14 cellular contexts compared by ENCODE assay signal in genomic region chr11:9180784-9181183, GRCh38.
DNase-seq lines count a peak whose midpoint lies in the region; ATAC-seq and TF ChIP-seq lines count a peak whose summit lies in the region.
"Had no signal": no experiment of that assay in that cellular context is flagged by ENCODE, and none has a peak within 500 bp of the region (broad histone marks: within the 10 kb centered on the region; RNA-seq: fewer than 3 reads in every experiment).

No MANE protein-coding gene starts in this region.

- H3K36me3 Mint-ChIP-seq in WTC11: peaks cover 52% of the 10 kb centered on the region

- H3K9me3 Mint-ChIP-seq in WTC11: no peaks in the 10 kb centered on the region
- H3K9me3 Mint-ChIP-seq: CD4-positive, CD25-positive, alpha-beta regulatory T cell had no signal

- no peaks in the 10 kb centered on the region for H4K20me1 ChIP-seq in MM.1S (ENCODE audit: insufficient read depth, low read length)

- no peaks in the 10 kb centered on the region for H3K27me3 ChIP-seq in MM.1S (replicated peaks; ENCODE audit: insufficient read depth, low read length)
- H3K27me3 ChIP-seq: foreskin keratinocyte, SJSA1, thyroid gland had no signal

- H3K9ac ChIP-seq in MM.1S (ENCODE audit: low read length): no peak overlapping the region

- no peaks in the 10 kb centered on the region for H3K9me3 ChIP-seq in MM.1S (replicated peaks; ENCODE audit: insufficient read depth, low read length)
- H3K9me3 ChIP-seq: prostate gland, SJSA1, thyroid gland had no signal

- H3K27ac Mint-ChIP-seq in WTC11: 0 out of 2 replicates have a peak overlapping the region, but pooled peaks have one; percentile 37
- H3K27ac Mint-ChIP-seq: CD4-positive, CD25-positive, alpha-beta regulatory T cell had no signal

- DNase-seq in ELF-1 (ENCODE audit: low read depth, low spot score): peak; percentile 38
- DNase-seq in WTC11 (ENCODE audit: low spot score): no peak
- peak; percentile 74 for DNase-seq in fibroblast of pulmonary artery (ENCODE audit: low read depth)
- DNase-seq in pulmonary artery endothelial cell (ENCODE audit: low read depth, low spot score): peak; percentile 63
- DNase-seq in MM.1S: no peak
- DNase-seq: activated CD4-positive, alpha-beta T cell treated with anti-CD3 and anti-CD28 coated beads, Interleukin-2, amount 50 U/mL, for 4 hours; activated T-cell treated with anti-CD3 and anti-CD28 coated beads, Interleukin-2, amount 50 U/mL, for 48 hours; CD4-positive, CD25-positive, alpha-beta regulatory T cell; foreskin keratinocyte had no signal

- no peaks in the 10 kb centered on the region for H3K27me3 Mint-ChIP-seq in WTC11 (ENCODE audit: low read depth)
- H3K27me3 Mint-ChIP-seq: CD4-positive, CD25-positive, alpha-beta regulatory T cell had no signal

- POLR2A ChIA-PET in WTC11 (lab: Charles Lee): no interaction called here

- no peaks in the 10 kb centered on the region for H3K4me1 Mint-ChIP-seq in WTC11

- no peak overlapping the region for H3K4me3 Mint-ChIP-seq in WTC11
- H3K4me3 Mint-ChIP-seq: CD4-positive, CD25-positive, alpha-beta regulatory T cell had no signal

- H3K4me2 ChIP-seq in MM.1S (ENCODE audit: low read depth, low read length): no peak overlapping the region

- no peaks in the 10 kb centered on the region for H3K4me1 ChIP-seq in MM.1S (ENCODE audit: low read length)
- H3K4me1 ChIP-seq: foreskin keratinocyte, prostate gland, SJSA1 had no signal

- H3K9me2 ChIP-seq in MM.1S (replicated peaks; ENCODE audit: insufficient read depth, low read length): no peaks in the 10 kb centered on the region

- H3K4me3 ChIP-seq in fibroblast of pulmonary artery (replicated peaks; ENCODE audit: low read depth, low read length) (no peak overlapping the region), MM.1S (ENCODE audit: low read length) (no peak overlapping the region)
- H3K4me3 ChIP-seq: prostate gland, SJSA1, thyroid gland had no signal

- ATAC-seq in WTC11 (no peak), GM21367 (IDR thresholded peaks at IDR 0.05; ENCODE audit: unreplicated experiment) (no peak), HG03108 (IDR thresholded peaks at IDR 0.05; ENCODE audit: unreplicated experiment) (no peak)
- ATAC-seq: foreskin keratinocyte had no signal

- no peak overlapping the region for H3K27ac ChIP-seq in MM.1S (ENCODE audit: low read length)
- H3K27ac ChIP-seq: foreskin keratinocyte, prostate gland, SJSA1 had no signal

- TF ChIP-seq CTCF in WTC11 (IDR thresholded peaks at IDR 0.05) (no peak), fibroblast of pulmonary artery (IDR thresholded peaks at IDR 0.05; ENCODE audit: low read length, missing control alignments) (no peak), MM.1S (IDR thresholded peaks at IDR 0.05; ENCODE audit: low read length) (no peak)

- H3F3A ChIP-seq in MM.1S (ENCODE audit: insufficient read depth, low read length): no peaks in the 10 kb centered on the region

- CTCF ChIA-PET in WTC11 (lab: Charles Lee): interaction anchor here (1.0 kb wide), 1 partner anchor 40 kb away, joined by 3 read pairs; no protein-coding TSS in a partner anchor

- no peaks in the 10 kb centered on the region for H3K36me3 ChIP-seq in MM.1S (replicated peaks; ENCODE audit: insufficient read depth, low read length)

- no peak overlapping the region for H2AFZ ChIP-seq in MM.1S (ENCODE audit: low read length)

- H3K79me2 ChIP-seq in MM.1S (ENCODE audit: low read length): no peaks in the 10 kb centered on the region

TF ChIP-seq in WTC11, 78 proteins besides CTCF, POLR2A, EP300 and RAD21 (continues in another document):
- no peak for TF ChIP-seq ZNF416 (CRISPR knock-in tag; IDR thresholded peaks at IDR 0.05)
- TF ChIP-seq ZNF512 (CRISPR knock-in tag; IDR thresholded peaks at IDR 0.05; ENCODE audit: borderline replicate concordance): no peak
- no peak for TF ChIP-seq ZNF671 (CRISPR knock-in tag; IDR thresholded peaks at IDR 0.05)
- TF ChIP-seq ZNF396 (CRISPR knock-in tag; IDR thresholded peaks at IDR 0.05; ENCODE audit: borderline replicate concordance): no peak
- no peak for TF ChIP-seq TEAD4 (CRISPR knock-in tag; IDR thresholded peaks at IDR 0.05)
- TF ChIP-seq NR1H2 (CRISPR knock-in tag; IDR thresholded peaks at IDR 0.05): no peak
- no peak for TF ChIP-seq FOXP4 (CRISPR knock-in tag; IDR thresholded peaks at IDR 0.05)
- no peak for TF ChIP-seq STAT6 (CRISPR knock-in tag; conservative IDR thresholded peaks at IDR 0.05; ENCODE audit: low read depth)
- no peak for TF ChIP-seq JUN (CRISPR knock-in tag; IDR thresholded peaks at IDR 0.05)
- TF ChIP-seq USF2 (CRISPR knock-in tag; IDR thresholded peaks at IDR 0.05): no peak
- no peak for TF ChIP-seq IRF1 (CRISPR knock-in tag; IDR thresholded peaks at IDR 0.05)
- no peak for TF ChIP-seq SMAD3 (CRISPR knock-in tag; IDR thresholded peaks at IDR 0.05; ENCODE audit: borderline replicate concordance)
- TF ChIP-seq TEAD1 (CRISPR knock-in tag; IDR thresholded peaks at IDR 0.05): no peak
- no peak for TF ChIP-seq ATF2 (CRISPR knock-in tag; IDR thresholded peaks at IDR 0.05; ENCODE audit: borderline replicate concordance, low read depth)
- TF ChIP-seq SOX15 (CRISPR knock-in tag; IDR thresholded peaks at IDR 0.05): no peak

Comparison
In these comparisons a context has a peak if more than half of its experiments do, and no peak if none do; other contexts are left out.
1. DNase-seq: peak in ELF-1 (single experiment), fibroblast of pulmonary artery (single experiment) and pulmonary artery endothelial cell (single experiment); none in WTC11 (single experiment) and MM.1S (single experiment).